19 cellular contexts compared by ENCODE assay signal in the genomic region with DNA sequence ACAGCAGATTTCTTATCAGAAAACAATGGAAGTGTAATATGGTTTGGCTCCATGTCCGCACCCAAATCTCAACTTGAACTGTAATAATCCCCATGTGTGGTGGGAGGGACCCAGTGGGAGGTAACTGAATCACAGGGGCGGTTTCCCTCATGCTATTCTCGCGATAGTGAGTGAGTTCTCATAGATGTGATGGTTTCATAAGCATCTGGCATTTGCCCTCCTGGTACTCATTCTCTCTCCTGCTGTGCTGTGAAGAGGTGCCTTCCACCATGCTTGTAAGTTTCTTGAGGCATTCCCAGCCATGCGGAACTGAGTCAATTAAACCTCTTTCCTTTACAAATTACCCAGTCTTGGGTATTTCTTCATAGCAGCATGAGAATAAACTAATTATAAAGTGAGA.
"Had no signal": no experiment of that assay in that cellular context is flagged by ENCODE, and none has a peak within 500 bp of the region (broad histone marks: within the 10 kb centered on the region; RNA-seq: fewer than 3 reads in every experiment).

No MANE protein-coding gene starts in this region.

- DNase-seq: activated B cell treated with CpG ODN at 0.5 μM for 24 hours; activated CD4-positive, alpha-beta T cell treated with anti-CD3 and anti-CD28 coated beads for 36 hours; activated CD4-positive, alpha-beta T cell treated with anti-CD3 and anti-CD28 coated beads, Interleukin-2, amount 50 U/mL, for 4 hours; activated CD8-positive, alpha-beta memory T cell treated with anti-CD3 and anti-CD28 coated beads, Interleukin-2, amount 50 U/mL, for 48 hours; activated naive CD4-positive, alpha-beta T cell treated with Interleukin-2 at 50 U/mL for 16 hours; activated naive CD8-positive, alpha-beta T cell treated with anti-CD3 and anti-CD28 coated beads for 36 hours; activated T-cell treated with anti-CD3 and anti-CD28 coated beads, Interleukin-2, amount 50 U/mL, for 4 hours; foreskin fibroblast; heart right ventricle; naive thymus-derived CD4-positive, alpha-beta T cell; occipital lobe; right lobe of liver; stimulated activated CD4-positive, alpha-beta T cell treated with anti-CD3 and anti-CD28 coated beads, Interleukin-1b, Interleukin-23, amount 100 ng/mL, for 48 hours; substantia nigra; tibial artery had no signal

- H3K4me1 ChIP-seq: breast epithelium, right lobe of liver, tibial artery had no signal

- H3K27me3 ChIP-seq: breast epithelium, heart right ventricle, right lobe of liver, tibial artery had no signal

- H3K9me3 ChIP-seq: breast epithelium, heart right ventricle, right lobe of liver, tibial artery had no signal

- H3K36me3 ChIP-seq: breast epithelium had no signal

- H3K27ac ChIP-seq: breast epithelium, coronary artery, heart right ventricle, right lobe of liver, skin epidermis, tibial artery had no signal

- H3K4me3 ChIP-seq: breast epithelium, coronary artery, heart right ventricle, lung, right lobe of liver, skin epidermis, tibial artery had no signal
